8 cellular contexts compared by ENCODE assay signal in genomic region chr17:11893862-11894261, GRCh38.
"Had no signal": no experiment of that assay in that cellular context is flagged by ENCODE, and none has a peak within 500 bp of the region (broad histone marks: within the 10 kb centered on the region; RNA-seq: fewer than 3 reads in every experiment).

No MANE protein-coding gene starts in this region.

- ATAC-seq: GM12878 had no signal

- FAIRE-seq: G401.6, GM12878, GM12891, GM12892, GM18507, GM19239 had no signal

- DNase-seq: GDM1, GF-D8 had no signal

- H3K4me3 ChIP-seq: GM12878 had no signal
